Comparison of ENCODE assay signal across 18 cellular contexts in the genomic region with DNA sequence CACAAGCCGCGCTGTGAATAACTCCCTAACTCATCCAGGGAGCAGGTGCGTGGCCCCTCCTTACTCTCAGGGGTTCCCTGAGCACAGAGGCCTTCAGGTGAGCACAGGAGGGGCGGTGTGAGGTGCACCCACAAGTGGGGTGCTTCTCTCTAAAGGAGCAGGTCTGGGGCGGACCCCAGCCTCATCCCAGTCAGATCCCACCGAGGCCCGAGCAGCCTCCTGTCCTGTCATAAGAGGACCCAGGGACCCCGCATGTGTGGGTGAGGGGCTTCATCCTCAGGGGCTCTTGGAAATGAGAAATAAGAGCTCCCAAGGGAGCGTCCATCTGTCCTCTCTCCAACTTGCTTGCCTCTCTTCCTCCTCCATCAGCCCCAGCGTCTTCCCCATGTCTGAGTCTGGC. TPM values are rescaled to one million over a fixed set of nuclear protein-coding genes. Genes with fewer than 3 reads are reported as not detected.
DNase-seq lines count a peak whose midpoint lies in the region; ATAC-seq and TF ChIP-seq lines count a peak whose summit lies in the region.
"Had no signal": no experiment of that assay in that cellular context is flagged by ENCODE, and none has a peak within 500 bp of the region (broad histone marks: within the 10 kb centered on the region; RNA-seq: fewer than 3 reads in every experiment).

No MANE protein-coding gene starts in this region.

- H3K4me1 ChIP-seq in GM23338 (ENCODE audit: insufficient read depth) (peaks cover 5% of the 10 kb centered on the region; the same call in 1 of the 2 replicates), neutrophil (ENCODE audit: control insufficient read depth in 1 of 2, insufficient read depth in 1 of 2, low read depth in 1 of 2, low read length in 1 of 2) (peaks cover 85 to 96% of the 10 kb centered on the region in 2 experiments), spleen (peaks cover 0 to 77% (median 20%) of the 10 kb centered on the region in 6 donors)
- H3K4me1 ChIP-seq: BE2C had no signal

- H3K27ac ChIP-seq in GM23338 (ENCODE audit: low read depth) (peak overlapping the region; percentile 18; the same call in 1 of the 2 replicates), neutrophil (peak overlapping the region; percentile 92), spleen (peak overlapping the region in 6 of 8 donors; percentile 61 to 89 (median 82))
- H3K27ac ChIP-seq: C4-2B had no signal

- H4K20me1 ChIP-seq in GM23338 (replicated peaks; ENCODE audit: insufficient read depth), result no peaks in the 10 kb centered on the region

- WGBS in spleen, 5 donors, result 77 to 90% (median 84%) methylated on average over 10 of the region's 10 CpGs

- H3F3A ChIP-seq in GM23338 (replicated peaks; ENCODE audit: low read depth), result no peaks in the 10 kb centered on the region

- no peak for DNase-seq in GM23338 (ENCODE audit: low spot score)
- DNase-seq in spleen, result no peak
- DNase-seq in GF-D8 (lab: John Stamatoyannopoulos, UW), result no peak
- DNase-seq in activated naive CD4-positive, alpha-beta T cell treated with Interleukin-2 at 50 U/mL for 16 hours, result no peak
- DNase-seq in SW 1271 (lab: John Stamatoyannopoulos, UW), result no peak
- DNase-seq: ACHN; BE2C; Calu3; CD4-positive, alpha-beta memory T cell; DMS 273 treated with DMSO at 0.1 percent for 48 hours; DMS53; GOT3; H9; IMR-90 had no signal

- no peak for ATAC-seq in GM23338
- ATAC-seq: K562 had no signal

- no peak overlapping the region for H3K4me3 ChIP-seq in GM23338
- H3K4me3 ChIP-seq in neutrophil (ENCODE audit: low read depth in 1 of 2, low read length in 1 of 2), result peak overlapping the region; percentile 47 to 55
- H3K4me3 ChIP-seq in spleen, result no peak overlapping the region
- H3K4me3 ChIP-seq: K562 had no signal

- peaks cover 9% of the 10 kb centered on the region for H3K9me3 Mint-ChIP-seq in GM23338
- no peaks in the 10 kb centered on the region for H3K9me3 Mint-ChIP-seq in dendritic cell treated with granulocyte-macrophage colony-stimulating factor and Interleukin-4, amounts not matched to agents 40 ng/mL and 50 ng/mL, for 4 days
- H3K9me3 Mint-ChIP-seq: CD4-positive, alpha-beta memory T cell had no signal

- no peak for TF ChIP-seq CTCF in GM23338 (conservative IDR thresholded peaks at IDR 0.05; ENCODE audit: low read depth in 2 of 2)
- TF ChIP-seq CTCF in neutrophil (IDR thresholded peaks at IDR 0.05), result no peak
- TF ChIP-seq CTCF in spleen (IDR thresholded peaks at IDR 0.05 in 8 of 11, conservative IDR thresholded peaks at IDR 0.05 in 3 of 11), result no peak

- peak overlapping the region; percentile 52; the same call in 1 of the 2 replicates for H2AFZ ChIP-seq in GM23338

- H3K4me3 Mint-ChIP-seq in GM23338, result no peak overlapping the region
- H3K4me3 Mint-ChIP-seq in dendritic cell treated with granulocyte-macrophage colony-stimulating factor and Interleukin-4, amounts not matched to agents 40 ng/mL and 50 ng/mL, for 4 days, result no peak overlapping the region
- H3K4me3 Mint-ChIP-seq: CD4-positive, alpha-beta memory T cell; H9 had no signal

- no peaks in the 10 kb centered on the region for H3K9me2 ChIP-seq in GM23338 (ENCODE audit: insufficient read depth)

- H3K4me2 ChIP-seq in GM23338, result peak overlapping the region; percentile 68; the same call in 1 of the 2 replicates

- intact Hi-C loops in dendritic cell treated with granulocyte-macrophage colony-stimulating factor and Interleukin-4, amounts not matched to agents 40 ng/mL and 50 ng/mL, for 4 days (cut with micrococcal nuclease), result loop anchor here (5.0 to 10.0 kb wide), 2 partner anchors 34 to 51 kb away; partner anchors contain the start of gene LILRB2
- intact Hi-C loops in spleen (cut with DNase I; ENCODE audit: low total_unique reads), result no loop called here

- peaks cover 6% of the 10 kb centered on the region; the same call in 2 of the 3 replicates for H3K4me1 Mint-ChIP-seq in GM23338
- H3K4me1 Mint-ChIP-seq in dendritic cell treated with granulocyte-macrophage colony-stimulating factor and Interleukin-4, amounts not matched to agents 40 ng/mL and 50 ng/mL, for 4 days (ENCODE audit: low read depth), result peaks cover 69% of the 10 kb centered on the region
- H3K4me1 Mint-ChIP-seq: H9 had no signal

- H3K36me3 Mint-ChIP-seq in GM23338 (ENCODE audit: low read depth), result peaks cover under 1% of the 10 kb centered on the region; the same call in 2 of the 3 replicates
- peaks cover 5% of the 10 kb centered on the region for H3K36me3 Mint-ChIP-seq in dendritic cell treated with granulocyte-macrophage colony-stimulating factor and Interleukin-4, amounts not matched to agents 40 ng/mL and 50 ng/mL, for 4 days (ENCODE audit: low read depth)
- H3K36me3 Mint-ChIP-seq: CD4-positive, alpha-beta memory T cell had no signal

- no peaks in the 10 kb centered on the region for H3K36me3 ChIP-seq in GM23338 (ENCODE audit: insufficient read depth)
- peaks cover 8% of the 10 kb centered on the region for H3K36me3 ChIP-seq in neutrophil
- H3K36me3 ChIP-seq in spleen, result peaks cover 0 to 9% (median 0%) of the 10 kb centered on the region in 6 donors
- H3K36me3 ChIP-seq: BE2C had no signal

- no peaks in the 10 kb centered on the region for H3K9me3 ChIP-seq in neutrophil
- H3K9me3 ChIP-seq in spleen, result no peaks in the 10 kb centered on the region
- H3K9me3 ChIP-seq: BE2C had no signal

- H3K27me3 ChIP-seq in GM23338 (ENCODE audit: insufficient read depth), result no peaks in the 10 kb centered on the region
- H3K27me3 ChIP-seq in neutrophil, result no peaks in the 10 kb centered on the region
- peaks cover 0 to 52% (median 4%) of the 10 kb centered on the region in 7 donors for H3K27me3 ChIP-seq in spleen (replicated peaks in 1 of 7)

- no peaks in the 10 kb centered on the region for H3K79me2 ChIP-seq in GM23338 (replicated peaks; ENCODE audit: insufficient read depth)

- TF ChIP-seq POLR2A in spleen (IDR thresholded peaks at IDR 0.05), result no peak

- H3K27me3 Mint-ChIP-seq in GM23338 (ENCODE audit: insufficient read depth, low read depth, poor library complexity), result peaks cover 10% of the 10 kb centered on the region
- H3K27me3 Mint-ChIP-seq in dendritic cell treated with granulocyte-macrophage colony-stimulating factor and Interleukin-4, amounts not matched to agents 40 ng/mL and 50 ng/mL, for 4 days, result no peaks in the 10 kb centered on the region

- no peak overlapping the region for H3K27ac Mint-ChIP-seq in GM23338
- H3K27ac Mint-ChIP-seq in dendritic cell treated with granulocyte-macrophage colony-stimulating factor and Interleukin-4, amounts not matched to agents 40 ng/mL and 50 ng/mL, for 4 days, result peak overlapping the region; percentile 74
- H3K27ac Mint-ChIP-seq: CD4-positive, alpha-beta memory T cell; H9 had no signal

TF ChIP-seq in GM23338, 12 proteins besides CTCF, POLR2A, EP300 and RAD21 (continues in another document):
- TF ChIP-seq, protein P1, sequence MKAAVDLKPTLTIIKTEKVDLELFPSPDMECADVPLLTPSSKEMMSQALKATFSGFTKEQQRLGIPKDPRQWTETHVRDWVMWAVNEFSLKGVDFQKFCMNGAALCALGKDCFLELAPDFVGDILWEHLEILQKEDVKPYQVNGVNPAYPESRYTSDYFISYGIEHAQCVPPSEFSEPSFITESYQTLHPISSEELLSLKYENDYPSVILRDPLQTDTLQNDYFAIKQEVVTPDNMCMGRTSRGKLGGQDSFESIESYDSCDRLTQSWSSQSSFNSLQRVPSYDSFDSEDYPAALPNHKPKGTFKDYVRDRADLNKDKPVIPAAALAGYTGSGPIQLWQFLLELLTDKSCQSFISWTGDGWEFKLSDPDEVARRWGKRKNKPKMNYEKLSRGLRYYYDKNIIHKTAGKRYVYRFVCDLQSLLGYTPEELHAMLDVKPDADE (IDR thresholded peaks at IDR 0.05), result no peak
- TF ChIP-seq EZH2 (IDR thresholded peaks at IDR 0.05; ENCODE audit: low read depth, unreplicated experiment) (no peak), CREB1 (CRISPR knock-in tag; IDR thresholded peaks at IDR 0.05; ENCODE audit: low read depth) (no peak), ZNF331 (CRISPR knock-in tag; IDR thresholded peaks at IDR 0.05; ENCODE audit: low read depth) (no peak), POLR2AphosphoS5 (IDR thresholded peaks at IDR 0.05; ENCODE audit: low read depth) (no peak)

RNA-seq across cellular contexts. Expression of gene LILRA5, which starts 3.0 kb away (rescaled TPM):
- total RNA-seq in GM23338 (2014; rRNA removed; shearing (Covaris generic)), result not detected in 2 replicates
- polyA plus RNA-seq in GM23338 (2016; fragmentation: Nextera tagmentation; extraction: Ambion mirVana) (not detected in 2 replicates), spleen (10 to 100 TPM; 16.3 to 53.6 (median 34.5) TPM)
- 100 to 1,000 TPM in 2 of 7 donors, 10 to 100 TPM in 5; 43.3 to 262 (median 79.9) TPM for total RNA-seq in spleen
- total RNA-seq: Calu3, H9, IMR-90, K562 had no signal
- polyA plus RNA-seq: CD4-positive, alpha-beta memory T cell; IMR-90; K562 had no signal

RNA-seq across cellular contexts. Expression of gene LILRA4, which starts 23.0 kb away (rescaled TPM):
- total RNA-seq in GM23338 (2014; rRNA removed; shearing (Covaris generic)), result not detected in 2 replicates
- polyA plus RNA-seq in GM23338 (2016; fragmentation: Nextera tagmentation; extraction: Ambion mirVana), result not detected in 2 replicates
- total RNA-seq in spleen, result 10 to 100 TPM; 11.5 to 61.1 (median 17.5) TPM
- polyA plus RNA-seq in spleen, result 10 to 100 TPM; 32.1 to 80.9 (median 39.8) TPM
- total RNA-seq: Calu3; CD4-positive, alpha-beta memory T cell; H9; IMR-90; K562 had no signal
- polyA plus RNA-seq: IMR-90, K562 had no signal

RNA-seq across cellular contexts. Expression of gene LILRB2, which starts 35.0 kb away (rescaled TPM):
- total RNA-seq in GM23338 (2014; rRNA removed; shearing (Covaris generic)), result not detected in 2 replicates
- not detected in 2 replicates for polyA plus RNA-seq in GM23338 (2016; fragmentation: Nextera tagmentation; extraction: Ambion mirVana)
- 100 to 1,000 TPM in 3 of 7 donors, 10 to 100 TPM in 4; 52.9 to 209 (median 94.5) TPM for total RNA-seq in spleen
- 10 to 100 TPM; 10.2 to 26.0 (median 23.8) TPM for polyA plus RNA-seq in spleen
- total RNA-seq: Calu3, H9, IMR-90, K562 had no signal
- polyA plus RNA-seq: CD4-positive, alpha-beta memory T cell; IMR-90; K562 had no signal

RNA-seq across cellular contexts. Expression of gene LAIR1, which starts 48.8 kb away (rescaled TPM):
- total RNA-seq in GM23338 (2014; rRNA removed; shearing (Covaris generic)), result 1.3 TPM in 1 of 2 replicates, not detected in the other
- polyA plus RNA-seq in GM23338 (2016; fragmentation: Nextera tagmentation; extraction: Ambion mirVana) (0.10 TPM in 2 replicates), spleen (10 to 100 TPM; 56.3 to 74.8 (median 71.1) TPM)
- total RNA-seq in spleen, result 100 to 1,000 TPM in 6 of 7 donors, 10 to 100 TPM in 1; 95.9 to 164 (median 125) TPM
- total RNA-seq: H9, IMR-90 had no signal
- polyA plus RNA-seq: IMR-90 had no signal

RNA-seq across cellular contexts. Expression of gene LILRB5, which starts 58.9 kb away (rescaled TPM):
- total RNA-seq in GM23338 (2014; rRNA removed; shearing (Covaris generic)), result not detected in 2 replicates
- polyA plus RNA-seq in GM23338 (2016; fragmentation: Nextera tagmentation; extraction: Ambion mirVana) (not detected in 2 replicates), spleen (10 to 100 TPM in 2 of 3 donors, 1 to 10 TPM in 1; 3.8 to 41.2 (median 23.9) TPM)
- 100 to 1,000 TPM in 1 of 7 donors, 10 to 100 TPM in 6; 38.9 to 112 (median 79.6) TPM for total RNA-seq in spleen
- total RNA-seq: Calu3, IMR-90, K562 had no signal
- polyA plus RNA-seq: CD4-positive, alpha-beta memory T cell; IMR-90; K562 had no signal

Comparison
In these comparisons a context has a peak if more than half of its experiments do, and no peak if none do; other contexts are left out.
1. H3K27ac ChIP-seq: peak in every context shown above with its lines; median percentile 92 in neutrophil; 82 in spleen; 18 in GM23338.
2. H3K4me3 ChIP-seq: peak in neutrophil (2 of 2); none in GM23338 (single experiment) and spleen (0 of 8).
3. RNA of gene LILRA5, which starts 3.0 kb away (total RNA-seq): 43.3 to 262 TPM in spleen; not detected in GM23338; every median in the first group is over 10 times any median in the second.
4. RNA of gene LILRA4, which starts 23.0 kb away (total RNA-seq): 11.5 to 61.1 TPM in spleen; not detected in GM23338; every median in the first group is over 10 times any median in the second.
5. RNA of gene LILRB2, which starts 35.0 kb away (total RNA-seq): 52.9 to 209 TPM in spleen; not detected in GM23338; every median in the first group is over 10 times any median in the second.